Comparison of ENCODE assay signal across 10 cellular contexts in genomic region chr16:23694707-23695373, GRCh38. TPM values are rescaled to one million over a fixed set of nuclear protein-coding genes. Genes with fewer than 3 reads are reported as not detected.
DNase-seq lines count a peak whose midpoint lies in the region; ATAC-seq and TF ChIP-seq lines count a peak whose summit lies in the region.
"Had no signal": no experiment of that assay in that cellular context is flagged by ENCODE, and none has a peak within 500 bp of the region (broad histone marks: within the 10 kb centered on the region; RNA-seq: fewer than 3 reads in every experiment).

No MANE protein-coding gene starts in this region.

- peak overlapping the region; percentile 48 to 56 (median 52) for H3K4me3 ChIP-seq in subcutaneous abdominal adipose tissue (ENCODE audit: low read depth in 1 of 5, low read length in 5 of 5)

- H3K9me3 ChIP-seq in subcutaneous abdominal adipose tissue (ENCODE audit: control insufficient read depth in 5 of 5, low read length in 5 of 5): no peaks in the 10 kb centered on the region

- no peak overlapping the region for H3K27ac Mint-ChIP-seq in activated CD4-positive, alpha-beta memory T cell treated with anti-CD3 and anti-CD28 coated beads, Interleukin-2, amount 10 ng/mL, durations not matched to agents 7 days and 5 days
- H3K27ac Mint-ChIP-seq in activated CD4-positive, alpha-beta memory T cell treated with anti-CD3 and anti-CD28 coated beads for 36 hours: no peak overlapping the region
- peak overlapping the region in 2 of 5 experiments; percentile 69 to 80 for H3K27ac Mint-ChIP-seq in brain

- intact Hi-C loops in activated CD4-positive, alpha-beta memory T cell treated with anti-CD3 and anti-CD28 coated beads for 36 hours (cut with micrococcal nuclease): no loop called here

- no peak for DNase-seq in activated CD4-positive, alpha-beta memory T cell treated with anti-CD3 and anti-CD28 coated beads, Interleukin-2, amount 10 ng/mL, durations not matched to agents 7 days and 5 days
- DNase-seq in activated CD4-positive, alpha-beta memory T cell treated with anti-CD3 and anti-CD28 coated beads for 36 hours: no peak
- DNase-seq in iPS-NIHi7 (ENCODE audit: extremely low spot score) (peak; percentile 89), GM19240 (ENCODE audit: insufficient read length, low spot score) (no peak)
- DNase-seq: effector CD4-positive, alpha-beta T cell had no signal

- H3K27ac ChIP-seq in subcutaneous abdominal adipose tissue (ENCODE audit: low read depth, low read length): no peak overlapping the region

- peaks cover 18% of the 10 kb centered on the region for H3K36me3 Mint-ChIP-seq in activated CD4-positive, alpha-beta memory T cell treated with anti-CD3 and anti-CD28 coated beads, Interleukin-2, amount 10 ng/mL, durations not matched to agents 7 days and 5 days (ENCODE audit: low read depth)
- peaks cover 11% of the 10 kb centered on the region for H3K36me3 Mint-ChIP-seq in activated CD4-positive, alpha-beta memory T cell treated with anti-CD3 and anti-CD28 coated beads for 36 hours
- H3K36me3 Mint-ChIP-seq in brain: peaks cover 6% of the 10 kb centered on the region

- H3K36me3 ChIP-seq in subcutaneous abdominal adipose tissue (ENCODE audit: control insufficient read depth in 5 of 5, insufficient read depth in 5 of 5, low read length in 5 of 5): peaks cover 0 to 15% (median 13%) of the 10 kb centered on the region in 5 donors

- no peak for TF ChIP-seq CTCF in brain (conservative IDR thresholded peaks at IDR 0.05)

- peaks cover 16% of the 10 kb centered on the region for H3K4me1 Mint-ChIP-seq in activated CD4-positive, alpha-beta memory T cell treated with anti-CD3 and anti-CD28 coated beads, Interleukin-2, amount 10 ng/mL, durations not matched to agents 7 days and 5 days
- H3K4me1 Mint-ChIP-seq in activated CD4-positive, alpha-beta memory T cell treated with anti-CD3 and anti-CD28 coated beads for 36 hours (ENCODE audit: low read depth): peaks cover 2% of the 10 kb centered on the region
- peaks cover 11% of the 10 kb centered on the region for H3K4me1 Mint-ChIP-seq in brain

- H3K9me3 Mint-ChIP-seq in activated CD4-positive, alpha-beta memory T cell treated with anti-CD3 and anti-CD28 coated beads, Interleukin-2, amount 10 ng/mL, durations not matched to agents 7 days and 5 days: no peaks in the 10 kb centered on the region
- no peaks in the 10 kb centered on the region for H3K9me3 Mint-ChIP-seq in activated CD4-positive, alpha-beta memory T cell treated with anti-CD3 and anti-CD28 coated beads for 36 hours
- peaks cover 0 to 2% (median 0%) of the 10 kb centered on the region in 5 experiments for H3K9me3 Mint-ChIP-seq in brain

- no peaks in the 10 kb centered on the region for H3K27me3 ChIP-seq in subcutaneous abdominal adipose tissue (ENCODE audit: control insufficient read depth in 5 of 5, insufficient read depth in 4 of 5, low read length in 5 of 5)

- peak overlapping the region in 2 of 5 donors; percentile 32 to 56 for H3K9ac ChIP-seq in subcutaneous abdominal adipose tissue (ENCODE audit: low read length in 5 of 5)

- ATAC-seq in GM21515 (IDR thresholded peaks at IDR 0.05; ENCODE audit: unreplicated experiment) (no peak), HG02798 (IDR thresholded peaks at IDR 0.05; ENCODE audit: poor library complexity, unreplicated experiment) (no peak)

- POLR2A ChIA-PET in activated CD4-positive, alpha-beta memory T cell treated with anti-CD3 and anti-CD28 coated beads, Interleukin-2, amount 10 ng/mL, durations not matched to agents 7 days and 5 days (lab: Charles Lee): interaction anchor here (1.2 to 1.7 kb wide), 2 partner anchors 11 to 16 kb away, joined by 3 to 6 read pairs; partner anchors contain the start of gene PLK1
- POLR2A ChIA-PET in activated CD4-positive, alpha-beta memory T cell treated with anti-CD3 and anti-CD28 coated beads for 36 hours (lab: Charles Lee): no interaction called here

- CTCF ChIA-PET in activated CD4-positive, alpha-beta memory T cell treated with anti-CD3 and anti-CD28 coated beads, Interleukin-2, amount 10 ng/mL, durations not matched to agents 7 days and 5 days (lab: Charles Lee): no interaction called here
- CTCF ChIA-PET in activated CD4-positive, alpha-beta memory T cell treated with anti-CD3 and anti-CD28 coated beads for 36 hours (lab: Charles Lee): interaction anchor here (1.5 kb wide), 1 partner anchor 8 kb away, joined by 3 read pairs; no protein-coding TSS in a partner anchor

- H3K27me3 Mint-ChIP-seq in activated CD4-positive, alpha-beta memory T cell treated with anti-CD3 and anti-CD28 coated beads, Interleukin-2, amount 10 ng/mL, durations not matched to agents 7 days and 5 days: no peaks in the 10 kb centered on the region
- peaks cover 2% of the 10 kb centered on the region for H3K27me3 Mint-ChIP-seq in activated CD4-positive, alpha-beta memory T cell treated with anti-CD3 and anti-CD28 coated beads for 36 hours
- H3K27me3 Mint-ChIP-seq in brain: no peaks in the 10 kb centered on the region

- H3K4me3 Mint-ChIP-seq in activated CD4-positive, alpha-beta memory T cell treated with anti-CD3 and anti-CD28 coated beads, Interleukin-2, amount 10 ng/mL, durations not matched to agents 7 days and 5 days: peak overlapping the region; percentile 6
- no peak overlapping the region for H3K4me3 Mint-ChIP-seq in activated CD4-positive, alpha-beta memory T cell treated with anti-CD3 and anti-CD28 coated beads for 36 hours
- peak overlapping the region in 3 of 5 experiments; percentile 22 to 73 (median 72) for H3K4me3 Mint-ChIP-seq in brain

- H3K4me1 ChIP-seq in subcutaneous abdominal adipose tissue (ENCODE audit: control insufficient read depth in 5 of 5, insufficient read depth in 5 of 5, low read length in 5 of 5): peaks cover 0 to 29% (median 22%) of the 10 kb centered on the region in 5 donors

RNA-seq across cellular contexts. Expression of gene PLK1, which starts 16.2 kb away (rescaled TPM):
- 100 to 1,000 TPM; 102 to 104 TPM for total RNA-seq in activated CD4-positive, alpha-beta memory T cell treated with anti-CD3 and anti-CD28 coated beads, Interleukin-2, amount 10 ng/mL, durations not matched to agents 7 days and 5 days
- 10 to 100 TPM; 81.2 to 81.6 TPM for total RNA-seq in activated CD4-positive, alpha-beta memory T cell treated with anti-CD3 and anti-CD28 coated beads for 36 hours
- 49.3 TPM for polyA plus RNA-seq in brain (ENCODE audit: insufficient read depth, low read depth, low replicate concordance)

RNA-seq across cellular contexts. Expression of gene ERN2, which starts 18.2 kb away (rescaled TPM):
- total RNA-seq in activated CD4-positive, alpha-beta memory T cell treated with anti-CD3 and anti-CD28 coated beads, Interleukin-2, amount 10 ng/mL, durations not matched to agents 7 days and 5 days: not detected
- total RNA-seq in activated CD4-positive, alpha-beta memory T cell treated with anti-CD3 and anti-CD28 coated beads for 36 hours: not detected
- polyA plus RNA-seq in brain (ENCODE audit: insufficient read depth, low read depth, low replicate concordance): not detected

RNA-seq across cellular contexts. Expression of gene DCTN5, which starts 53.6 kb away (rescaled TPM):
- total RNA-seq in activated CD4-positive, alpha-beta memory T cell treated with anti-CD3 and anti-CD28 coated beads, Interleukin-2, amount 10 ng/mL, durations not matched to agents 7 days and 5 days: 10 to 100 TPM; 64.9 to 68.8 TPM
- total RNA-seq in activated CD4-positive, alpha-beta memory T cell treated with anti-CD3 and anti-CD28 coated beads for 36 hours: 10 to 100 TPM; 55.6 to 56.1 TPM
- 68.1 TPM for polyA plus RNA-seq in brain (ENCODE audit: insufficient read depth, low read depth, low replicate concordance)

RNA-seq across cellular contexts. Expression of gene PALB2, which starts 53.7 kb away (rescaled TPM):
- 10 to 100 TPM; 16.8 to 17.0 TPM for total RNA-seq in activated CD4-positive, alpha-beta memory T cell treated with anti-CD3 and anti-CD28 coated beads, Interleukin-2, amount 10 ng/mL, durations not matched to agents 7 days and 5 days
- 10 to 100 TPM; 20.3 to 20.8 TPM for total RNA-seq in activated CD4-positive, alpha-beta memory T cell treated with anti-CD3 and anti-CD28 coated beads for 36 hours
- polyA plus RNA-seq in brain (ENCODE audit: insufficient read depth, low read depth, low replicate concordance): 5.4 TPM

RNA-seq across cellular contexts. Expression of gene CHP2, which starts 60.0 kb away (rescaled TPM):
- not detected for total RNA-seq in activated CD4-positive, alpha-beta memory T cell treated with anti-CD3 and anti-CD28 coated beads, Interleukin-2, amount 10 ng/mL, durations not matched to agents 7 days and 5 days
- total RNA-seq in activated CD4-positive, alpha-beta memory T cell treated with anti-CD3 and anti-CD28 coated beads for 36 hours: not detected
- polyA plus RNA-seq in brain (ENCODE audit: insufficient read depth, low read depth, low replicate concordance): 0.22 TPM
- polyA plus RNA-seq: BJ had no signal
